In the genomic region with DNA sequence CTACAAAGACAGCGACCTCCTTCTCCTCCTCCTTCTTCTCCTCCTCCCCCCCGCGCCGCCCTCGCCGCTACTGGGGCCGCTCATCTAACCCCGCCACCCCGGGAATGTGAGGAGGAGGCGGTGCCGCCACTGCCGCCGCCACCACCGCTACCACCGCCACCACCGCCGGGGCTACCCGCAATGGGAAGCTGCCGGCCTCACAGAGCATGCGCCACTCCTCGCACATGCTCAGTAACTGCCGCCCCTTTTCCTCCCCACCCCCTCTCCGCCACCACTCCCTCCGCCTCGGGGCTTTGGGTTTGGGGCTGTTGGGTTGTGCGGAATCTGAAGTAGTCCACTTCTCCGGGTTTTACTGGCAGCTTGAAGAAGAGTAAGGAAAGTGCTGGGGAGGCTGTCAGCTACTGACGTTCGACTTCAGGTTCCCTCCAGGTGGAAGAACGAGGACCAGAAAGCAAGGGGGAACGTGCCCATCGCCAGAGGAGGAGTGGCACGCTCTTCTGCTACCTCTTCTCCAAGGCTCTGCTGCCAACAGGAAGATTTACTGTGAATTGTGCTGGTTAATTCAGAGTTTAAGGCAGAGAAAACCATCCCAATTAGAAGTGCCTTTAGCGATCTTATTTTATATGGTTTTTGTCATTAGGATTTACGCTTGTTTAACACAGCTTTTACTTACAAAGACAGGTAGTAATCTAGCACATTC, we compare ENCODE assay signal across 1 cellular context.
TF ChIP-seq lines count a peak whose summit lies in the region.

A gene with protein sequence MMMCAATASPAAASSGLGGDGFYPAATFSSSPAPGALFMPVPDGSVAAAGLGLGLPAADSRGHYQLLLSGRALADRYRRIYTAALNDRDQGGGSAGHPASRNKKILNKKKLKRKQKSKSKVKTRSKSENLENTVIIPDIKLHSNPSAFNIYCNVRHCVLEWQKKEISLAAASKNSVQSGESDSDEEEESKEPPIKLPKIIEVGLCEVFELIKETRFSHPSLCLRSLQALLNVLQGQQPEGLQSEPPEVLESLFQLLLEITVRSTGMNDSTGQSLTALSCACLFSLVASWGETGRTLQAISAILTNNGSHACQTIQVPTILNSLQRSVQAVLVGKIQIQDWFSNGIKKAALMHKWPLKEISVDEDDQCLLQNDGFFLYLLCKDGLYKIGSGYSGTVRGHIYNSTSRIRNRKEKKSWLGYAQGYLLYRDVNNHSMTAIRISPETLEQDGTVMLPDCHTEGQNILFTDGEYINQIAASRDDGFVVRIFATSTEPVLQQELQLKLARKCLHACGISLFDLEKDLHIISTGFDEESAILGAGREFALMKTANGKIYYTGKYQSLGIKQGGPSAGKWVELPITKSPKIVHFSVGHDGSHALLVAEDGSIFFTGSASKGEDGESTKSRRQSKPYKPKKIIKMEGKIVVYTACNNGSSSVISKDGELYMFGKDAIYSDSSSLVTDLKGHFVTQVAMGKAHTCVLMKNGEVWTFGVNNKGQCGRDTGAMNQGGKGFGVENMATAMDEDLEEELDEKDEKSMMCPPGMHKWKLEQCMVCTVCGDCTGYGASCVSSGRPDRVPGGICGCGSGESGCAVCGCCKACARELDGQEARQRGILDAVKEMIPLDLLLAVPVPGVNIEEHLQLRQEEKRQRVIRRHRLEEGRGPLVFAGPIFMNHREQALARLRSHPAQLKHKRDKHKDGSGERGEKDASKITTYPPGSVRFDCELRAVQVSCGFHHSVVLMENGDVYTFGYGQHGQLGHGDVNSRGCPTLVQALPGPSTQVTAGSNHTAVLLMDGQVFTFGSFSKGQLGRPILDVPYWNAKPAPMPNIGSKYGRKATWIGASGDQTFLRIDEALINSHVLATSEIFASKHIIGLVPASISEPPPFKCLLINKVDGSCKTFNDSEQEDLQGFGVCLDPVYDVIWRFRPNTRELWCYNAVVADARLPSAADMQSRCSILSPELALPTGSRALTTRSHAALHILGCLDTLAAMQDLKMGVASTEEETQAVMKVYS (N-terminal part only) (minus strand): TSS at position 190 of the 700 bp plus-strand sequence. CDS start 319 bp downstream, outside the sequence.

TF ChIP-seq in HepG2, 621 proteins besides CTCF, POLR2A, EP300 and RAD21 (continued from another document and continues in another):
- TF ChIP-seq, protein P1, sequence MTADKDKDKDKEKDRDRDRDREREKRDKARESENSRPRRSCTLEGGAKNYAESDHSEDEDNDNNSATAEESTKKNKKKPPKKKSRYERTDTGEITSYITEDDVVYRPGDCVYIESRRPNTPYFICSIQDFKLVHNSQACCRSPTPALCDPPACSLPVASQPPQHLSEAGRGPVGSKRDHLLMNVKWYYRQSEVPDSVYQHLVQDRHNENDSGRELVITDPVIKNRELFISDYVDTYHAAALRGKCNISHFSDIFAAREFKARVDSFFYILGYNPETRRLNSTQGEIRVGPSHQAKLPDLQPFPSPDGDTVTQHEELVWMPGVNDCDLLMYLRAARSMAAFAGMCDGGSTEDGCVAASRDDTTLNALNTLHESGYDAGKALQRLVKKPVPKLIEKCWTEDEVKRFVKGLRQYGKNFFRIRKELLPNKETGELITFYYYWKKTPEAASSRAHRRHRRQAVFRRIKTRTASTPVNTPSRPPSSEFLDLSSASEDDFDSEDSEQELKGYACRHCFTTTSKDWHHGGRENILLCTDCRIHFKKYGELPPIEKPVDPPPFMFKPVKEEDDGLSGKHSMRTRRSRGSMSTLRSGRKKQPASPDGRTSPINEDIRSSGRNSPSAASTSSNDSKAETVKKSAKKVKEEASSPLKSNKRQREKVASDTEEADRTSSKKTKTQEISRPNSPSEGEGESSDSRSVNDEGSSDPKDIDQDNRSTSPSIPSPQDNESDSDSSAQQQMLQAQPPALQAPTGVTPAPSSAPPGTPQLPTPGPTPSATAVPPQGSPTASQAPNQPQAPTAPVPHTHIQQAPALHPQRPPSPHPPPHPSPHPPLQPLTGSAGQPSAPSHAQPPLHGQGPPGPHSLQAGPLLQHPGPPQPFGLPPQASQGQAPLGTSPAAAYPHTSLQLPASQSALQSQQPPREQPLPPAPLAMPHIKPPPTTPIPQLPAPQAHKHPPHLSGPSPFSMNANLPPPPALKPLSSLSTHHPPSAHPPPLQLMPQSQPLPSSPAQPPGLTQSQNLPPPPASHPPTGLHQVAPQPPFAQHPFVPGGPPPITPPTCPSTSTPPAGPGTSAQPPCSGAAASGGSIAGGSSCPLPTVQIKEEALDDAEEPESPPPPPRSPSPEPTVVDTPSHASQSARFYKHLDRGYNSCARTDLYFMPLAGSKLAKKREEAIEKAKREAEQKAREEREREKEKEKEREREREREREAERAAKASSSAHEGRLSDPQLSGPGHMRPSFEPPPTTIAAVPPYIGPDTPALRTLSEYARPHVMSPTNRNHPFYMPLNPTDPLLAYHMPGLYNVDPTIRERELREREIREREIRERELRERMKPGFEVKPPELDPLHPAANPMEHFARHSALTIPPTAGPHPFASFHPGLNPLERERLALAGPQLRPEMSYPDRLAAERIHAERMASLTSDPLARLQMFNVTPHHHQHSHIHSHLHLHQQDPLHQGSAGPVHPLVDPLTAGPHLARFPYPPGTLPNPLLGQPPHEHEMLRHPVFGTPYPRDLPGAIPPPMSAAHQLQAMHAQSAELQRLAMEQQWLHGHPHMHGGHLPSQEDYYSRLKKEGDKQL (CRISPR knock-in tag; IDR thresholded peaks at IDR 0.05; ENCODE audit: low read depth), result no peak
- TF ChIP-seq ZNF792 (CRISPR knock-in tag; IDR thresholded peaks at IDR 0.05) (peak; percentile 81; the same call in 1 of the 2 replicates), ZNF678 (CRISPR knock-in tag; IDR thresholded peaks at IDR 0.05) (no peak), CEBPB (IDR thresholded peaks at IDR 0.05; ENCODE audit: borderline replicate concordance, low read depth, low read length) (no peak), POLR2G (IDR thresholded peaks at IDR 0.05; ENCODE audit: low read depth, low read length) (peak; percentile 88), RXRB (CRISPR knock-in tag; IDR thresholded peaks at IDR 0.05; ENCODE audit: borderline replicate concordance) (peak; percentile 63; the same call in 1 of the 2 replicates), XRCC5 (optimal IDR thresholded peaks at IDR 0.05; ENCODE audit: low read length) (peak; percentile 74), ZSCAN12 (CRISPR knock-in tag; IDR thresholded peaks at IDR 0.05) (no peak), ZNF160 (CRISPR knock-in tag; IDR thresholded peaks at IDR 0.05) (no peak), ZNF101 (CRISPR knock-in tag; IDR thresholded peaks at IDR 0.05; ENCODE audit: borderline replicate concordance, low read depth) (0 out of 2 replicates have a peak, but pooled peaks have one; percentile 7), SETDB1 (CRISPR knock-in tag; IDR thresholded peaks at IDR 0.05; ENCODE audit: borderline replicate concordance) (no peak), ZNF292 (CRISPR knock-in tag; IDR thresholded peaks at IDR 0.05; ENCODE audit: borderline replicate concordance, low read depth) (peak; percentile 90; the same call in 1 of the 2 replicates), ZNF616 (CRISPR knock-in tag; IDR thresholded peaks at IDR 0.05; ENCODE audit: low read depth) (0 out of 2 replicates have a peak, but pooled peaks have one; percentile 18), CAMTA2 (CRISPR knock-in tag; IDR thresholded peaks at IDR 0.05; ENCODE audit: borderline replicate concordance) (no peak), PITX1 (CRISPR knock-in tag; IDR thresholded peaks at IDR 0.05) (peak; percentile 48; the same call in 1 of the 2 replicates), DMAP1 (CRISPR knock-in tag; IDR thresholded peaks at IDR 0.05) (peak; percentile 70; the same call in 1 of the 2 replicates), SMAD3 (CRISPR knock-in tag; IDR thresholded peaks at IDR 0.05) (peak; percentile 88), ZFP36L1 (CRISPR knock-in tag; IDR thresholded peaks at IDR 0.05) (no peak), ZNF30 (CRISPR knock-in tag; IDR thresholded peaks at IDR 0.05) (no peak), MAF1 (CRISPR knock-in tag; IDR thresholded peaks at IDR 0.05; ENCODE audit: borderline replicate concordance) (no peak), TOPORS (CRISPR knock-in tag; IDR thresholded peaks at IDR 0.05) (0 out of 2 replicates have a peak, but pooled peaks have one; percentile 59), CC2D1A (CRISPR knock-in tag; IDR thresholded peaks at IDR 0.05) (no peak), HDAC2 (CRISPR knock-in tag; IDR thresholded peaks at IDR 0.05) (peak; percentile 72), IKZF1 (IDR thresholded peaks at IDR 0.05) (no peak), JUND (CRISPR knock-in tag; IDR thresholded peaks at IDR 0.05) (no peak), XBP1 (CRISPR knock-in tag; IDR thresholded peaks at IDR 0.05) (no peak), ZBTB42 (CRISPR knock-in tag; IDR thresholded peaks at IDR 0.05) (no peak), PHF21A (CRISPR knock-in tag; IDR thresholded peaks at IDR 0.05) (peak; percentile 79), HMG20A (CRISPR knock-in tag; IDR thresholded peaks at IDR 0.05; ENCODE audit: borderline replicate concordance) (peak; percentile 58; the same call in 1 of the 2 replicates), MIER3 (CRISPR knock-in tag; IDR thresholded peaks at IDR 0.05; ENCODE audit: borderline replicate concordance) (peak; percentile 78; the same call in 1 of the 2 replicates), ZNF605 (CRISPR knock-in tag; IDR thresholded peaks at IDR 0.05) (no peak), ZNF598 (CRISPR knock-in tag; IDR thresholded peaks at IDR 0.05; ENCODE audit: borderline replicate concordance) (no peak), RARA (CRISPR knock-in tag; IDR thresholded peaks at IDR 0.05) (peak; percentile 42; the same call in 1 of the 2 replicates), U2AF2 (IDR thresholded peaks at IDR 0.05; ENCODE audit: low read depth, low read length) (no peak)
- TF ChIP-seq, protein P2, sequence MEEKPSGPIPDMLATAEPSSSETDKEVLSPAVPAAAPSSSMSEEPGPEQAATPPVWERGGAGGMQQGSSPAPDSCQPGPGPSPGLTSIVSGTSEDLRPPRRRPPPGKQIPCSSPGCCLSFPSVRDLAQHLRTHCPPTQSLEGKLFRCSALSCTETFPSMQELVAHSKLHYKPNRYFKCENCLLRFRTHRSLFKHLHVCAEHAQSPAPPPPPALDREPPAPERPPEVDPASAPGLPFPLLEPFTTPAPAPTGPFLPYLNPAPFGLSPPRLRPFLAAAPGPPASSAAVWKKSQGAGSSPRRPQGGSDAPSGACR (CRISPR knock-in tag; IDR thresholded peaks at IDR 0.05), result peak; percentile 76; the same call in 1 of the 2 replicates
- TF ChIP-seq, protein P3, sequence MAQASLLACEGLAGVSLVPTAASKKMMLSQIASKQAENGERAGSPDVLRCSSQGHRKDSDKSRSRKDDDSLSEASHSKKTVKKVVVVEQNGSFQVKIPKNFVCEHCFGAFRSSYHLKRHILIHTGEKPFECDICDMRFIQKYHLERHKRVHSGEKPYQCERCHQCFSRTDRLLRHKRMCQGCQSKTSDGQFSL (CRISPR knock-in tag; IDR thresholded peaks at IDR 0.05), result 0 out of 2 replicates have a peak, but pooled peaks have one; percentile 29
- TF ChIP-seq, protein P4, sequence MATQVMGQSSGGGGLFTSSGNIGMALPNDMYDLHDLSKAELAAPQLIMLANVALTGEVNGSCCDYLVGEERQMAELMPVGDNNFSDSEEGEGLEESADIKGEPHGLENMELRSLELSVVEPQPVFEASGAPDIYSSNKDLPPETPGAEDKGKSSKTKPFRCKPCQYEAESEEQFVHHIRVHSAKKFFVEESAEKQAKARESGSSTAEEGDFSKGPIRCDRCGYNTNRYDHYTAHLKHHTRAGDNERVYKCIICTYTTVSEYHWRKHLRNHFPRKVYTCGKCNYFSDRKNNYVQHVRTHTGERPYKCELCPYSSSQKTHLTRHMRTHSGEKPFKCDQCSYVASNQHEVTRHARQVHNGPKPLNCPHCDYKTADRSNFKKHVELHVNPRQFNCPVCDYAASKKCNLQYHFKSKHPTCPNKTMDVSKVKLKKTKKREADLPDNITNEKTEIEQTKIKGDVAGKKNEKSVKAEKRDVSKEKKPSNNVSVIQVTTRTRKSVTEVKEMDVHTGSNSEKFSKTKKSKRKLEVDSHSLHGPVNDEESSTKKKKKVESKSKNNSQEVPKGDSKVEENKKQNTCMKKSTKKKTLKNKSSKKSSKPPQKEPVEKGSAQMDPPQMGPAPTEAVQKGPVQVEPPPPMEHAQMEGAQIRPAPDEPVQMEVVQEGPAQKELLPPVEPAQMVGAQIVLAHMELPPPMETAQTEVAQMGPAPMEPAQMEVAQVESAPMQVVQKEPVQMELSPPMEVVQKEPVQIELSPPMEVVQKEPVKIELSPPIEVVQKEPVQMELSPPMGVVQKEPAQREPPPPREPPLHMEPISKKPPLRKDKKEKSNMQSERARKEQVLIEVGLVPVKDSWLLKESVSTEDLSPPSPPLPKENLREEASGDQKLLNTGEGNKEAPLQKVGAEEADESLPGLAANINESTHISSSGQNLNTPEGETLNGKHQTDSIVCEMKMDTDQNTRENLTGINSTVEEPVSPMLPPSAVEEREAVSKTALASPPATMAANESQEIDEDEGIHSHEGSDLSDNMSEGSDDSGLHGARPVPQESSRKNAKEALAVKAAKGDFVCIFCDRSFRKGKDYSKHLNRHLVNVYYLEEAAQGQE (IDR thresholded peaks at IDR 0.05; ENCODE audit: borderline replicate concordance in 1 of 2, low read depth in 1 of 2, low read length in 2 of 2), result peak in 1 of 2 experiments; percentile 28; a peak in 1 of 4 replicates
- TF ChIP-seq, protein P5, sequence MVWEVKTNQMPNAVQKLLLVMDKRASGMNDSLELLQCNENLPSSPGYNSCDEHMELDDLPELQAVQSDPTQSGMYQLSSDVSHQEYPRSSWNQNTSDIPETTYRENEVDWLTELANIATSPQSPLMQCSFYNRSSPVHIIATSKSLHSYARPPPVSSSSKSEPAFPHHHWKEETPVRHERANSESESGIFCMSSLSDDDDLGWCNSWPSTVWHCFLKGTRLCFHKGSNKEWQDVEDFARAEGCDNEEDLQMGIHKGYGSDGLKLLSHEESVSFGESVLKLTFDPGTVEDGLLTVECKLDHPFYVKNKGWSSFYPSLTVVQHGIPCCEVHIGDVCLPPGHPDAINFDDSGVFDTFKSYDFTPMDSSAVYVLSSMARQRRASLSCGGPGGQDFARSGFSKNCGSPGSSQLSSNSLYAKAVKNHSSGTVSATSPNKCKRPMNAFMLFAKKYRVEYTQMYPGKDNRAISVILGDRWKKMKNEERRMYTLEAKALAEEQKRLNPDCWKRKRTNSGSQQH (CRISPR knock-in tag; IDR thresholded peaks at IDR 0.05; ENCODE audit: low read depth), result peak; percentile 67; the same call in 1 of the 2 replicates
- TF ChIP-seq, protein P6, sequence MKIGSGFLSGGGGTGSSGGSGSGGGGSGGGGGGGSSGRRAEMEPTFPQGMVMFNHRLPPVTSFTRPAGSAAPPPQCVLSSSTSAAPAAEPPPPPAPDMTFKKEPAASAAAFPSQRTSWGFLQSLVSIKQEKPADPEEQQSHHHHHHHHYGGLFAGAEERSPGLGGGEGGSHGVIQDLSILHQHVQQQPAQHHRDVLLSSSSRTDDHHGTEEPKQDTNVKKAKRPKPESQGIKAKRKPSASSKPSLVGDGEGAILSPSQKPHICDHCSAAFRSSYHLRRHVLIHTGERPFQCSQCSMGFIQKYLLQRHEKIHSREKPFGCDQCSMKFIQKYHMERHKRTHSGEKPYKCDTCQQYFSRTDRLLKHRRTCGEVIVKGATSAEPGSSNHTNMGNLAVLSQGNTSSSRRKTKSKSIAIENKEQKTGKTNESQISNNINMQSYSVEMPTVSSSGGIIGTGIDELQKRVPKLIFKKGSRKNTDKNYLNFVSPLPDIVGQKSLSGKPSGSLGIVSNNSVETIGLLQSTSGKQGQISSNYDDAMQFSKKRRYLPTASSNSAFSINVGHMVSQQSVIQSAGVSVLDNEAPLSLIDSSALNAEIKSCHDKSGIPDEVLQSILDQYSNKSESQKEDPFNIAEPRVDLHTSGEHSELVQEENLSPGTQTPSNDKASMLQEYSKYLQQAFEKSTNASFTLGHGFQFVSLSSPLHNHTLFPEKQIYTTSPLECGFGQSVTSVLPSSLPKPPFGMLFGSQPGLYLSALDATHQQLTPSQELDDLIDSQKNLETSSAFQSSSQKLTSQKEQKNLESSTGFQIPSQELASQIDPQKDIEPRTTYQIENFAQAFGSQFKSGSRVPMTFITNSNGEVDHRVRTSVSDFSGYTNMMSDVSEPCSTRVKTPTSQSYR (CRISPR knock-in tag; IDR thresholded peaks at IDR 0.05; ENCODE audit: borderline replicate concordance), result peak; percentile 93
